ENCODE assay signal across 30 cellular contexts in genomic region chr7:104161244-104161643, GRCh38.
"Had no signal": no experiment of that assay in that cellular context is flagged by ENCODE, and none has a peak within 500 bp of the region (broad histone marks: within the 10 kb centered on the region; RNA-seq: fewer than 3 reads in every experiment).

No MANE protein-coding gene starts in this region.

- H3K9me3 ChIP-seq: ascending aorta, esophagus muscularis mucosa, gastrocnemius medialis had no signal

- H3K4me3 ChIP-seq: ascending aorta, esophagus muscularis mucosa, gastrocnemius medialis had no signal

- H3K27ac ChIP-seq: ascending aorta, brain microvascular endothelial cell, esophagus muscularis mucosa, foreskin keratinocyte, gastrocnemius medialis, WERI-Rb-1 had no signal

- H3K27me3 ChIP-seq: ascending aorta, brain microvascular endothelial cell, esophagus muscularis mucosa, foreskin keratinocyte, gastrocnemius medialis had no signal

- ATAC-seq: activated CD4-positive, alpha-beta T cell treated with anti-CD3 and anti-CD28 coated beads for 36 hours; activated CD8-positive, alpha-beta memory T cell treated with anti-CD3 and anti-CD28 coated beads, Interleukin-2, amount 10 ng/mL, durations not matched to agents 7 days and 5 days; activated CD8-positive, alpha-beta T cell treated with anti-CD3 and anti-CD28 coated beads, Interleukin-2, amount 10 ng/mL, durations not matched to agents 7 days and 5 days; activated naive CD8-positive, alpha-beta T cell treated with anti-CD3 and anti-CD28 coated beads, Interleukin-2, amount 50 U/mL, for 24 hours; effector memory CD8-positive, alpha-beta T cell; foreskin keratinocyte; gastrocnemius medialis; T-cell had no signal

- H3K4me1 ChIP-seq: ascending aorta, foreskin keratinocyte, gastrocnemius medialis had no signal

- H3K36me3 ChIP-seq: brain microvascular endothelial cell had no signal

- DNase-seq: activated CD4-positive, alpha-beta memory T cell treated with anti-CD3 and anti-CD28 coated beads for 36 hours; activated CD4-positive, alpha-beta T cell treated with anti-CD3 and anti-CD28 coated beads for 36 hours; activated CD4-positive, alpha-beta T cell treated with anti-CD3 and anti-CD28 coated beads, Interleukin-2, amount 10 ng/mL, durations not matched to agents 24 days and 14 days; activated CD4-positive, CD25-positive, alpha-beta regulatory T cell; activated CD4-positive, CD25-positive, alpha-beta regulatory T cell treated with anti-CD3 and anti-CD28 coated beads, Interleukin-2, amount 50 U/mL, for 72 hours; activated CD8-positive, alpha-beta memory T cell treated with anti-CD3 and anti-CD28 coated beads, Interleukin-2, amount 10 ng/mL, durations not matched to agents 7 days and 5 days; activated CD8-positive, alpha-beta memory T cell treated with anti-CD3 and anti-CD28 coated beads, Interleukin-2, amount 50 U/mL, for 4 hours; activated CD8-positive, alpha-beta T cell treated with anti-CD3 and anti-CD28 coated beads, Interleukin-2, amount 10 ng/mL, durations not matched to agents 7 days and 5 days; activated effector memory CD4-positive, alpha-beta T cell treated with anti-CD3 and anti-CD28 coated beads, Interleukin-2, amount 50 U/mL, for 16 hours; activated naive CD4-positive, alpha-beta T cell treated with anti-CD3 and anti-CD28 coated beads for 36 hours; activated naive CD8-positive, alpha-beta T cell treated with anti-CD3 and anti-CD28 coated beads for 36 hours; activated naive CD8-positive, alpha-beta T cell treated with anti-CD3 and anti-CD28 coated beads, Interleukin-2, amount 50 U/mL, for 24 hours; activated T-cell treated with anti-CD3 and anti-CD28 coated beads, Interleukin-2, amount 50 U/mL, for 1 hour; activated T-cell treated with anti-CD3 and anti-CD28 coated beads, Interleukin-2, amount 50 U/mL, for 48 hours; brain microvascular endothelial cell; caudate nucleus; cortex of kidney; dermis blood vessel endothelial cell; effector CD4-positive, alpha-beta T cell; effector memory CD8-positive, alpha-beta T cell; erythroblast; foreskin keratinocyte; gastrocnemius medialis; glutamatergic neuron; SW 1271; T-cell; T1000; WERI-Rb-1 had no signal
